Comparison of ENCODE assay signal across 1 cellular context in the genomic region with DNA sequence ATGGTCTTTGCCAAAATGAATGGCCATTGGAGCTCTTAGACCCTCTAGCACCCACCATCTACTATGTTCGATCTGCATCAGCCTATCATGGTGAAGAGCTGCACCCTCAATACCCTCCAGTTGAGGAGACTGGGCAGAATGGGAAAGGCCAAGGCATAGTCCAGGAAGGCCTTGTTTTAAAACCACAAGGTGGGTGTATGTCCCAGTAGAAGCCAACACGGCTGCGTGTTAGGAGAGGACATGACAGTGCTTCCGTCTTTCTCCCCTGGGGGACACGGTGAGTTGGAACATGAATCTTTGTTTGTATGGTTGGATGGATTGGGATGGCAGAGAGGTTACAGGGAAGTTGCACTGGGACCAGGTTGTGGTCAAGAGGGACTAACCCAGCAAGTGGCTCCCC.
TF ChIP-seq lines count a peak whose summit lies in the region.

No MANE protein-coding gene starts in this region.

TF ChIP-seq in HepG2, 621 proteins besides CTCF, POLR2A, EP300 and RAD21:
- TF ChIP-seq RBM22 (optimal IDR thresholded peaks at IDR 0.05; ENCODE audit: low read length) (peak; percentile 73), SSRP1 (CRISPR knock-in tag; IDR thresholded peaks at IDR 0.05) (no peak), TBL1XR1 (IDR thresholded peaks at IDR 0.05; ENCODE audit: borderline replicate concordance, low read length, partially characterized antibody) (no peak)
